In the genomic region with DNA sequence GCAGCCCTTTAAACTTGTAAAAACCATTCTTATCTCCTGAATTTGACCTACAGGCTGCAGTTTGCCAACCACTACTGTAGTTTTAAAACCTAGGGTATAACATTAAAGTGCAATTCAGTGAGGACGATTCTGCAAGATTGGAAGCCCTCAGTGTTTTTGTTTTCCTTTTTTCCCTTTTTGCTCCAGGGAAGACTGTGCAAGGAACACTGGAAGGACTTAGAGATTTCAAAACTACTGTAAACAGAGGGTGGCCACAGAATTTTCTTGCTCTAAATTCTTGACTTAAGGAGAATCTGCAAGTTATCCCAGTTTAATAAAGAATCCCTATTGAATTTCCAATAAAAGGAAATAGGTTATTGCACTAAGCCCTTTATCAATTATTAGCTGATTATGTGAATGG, we compare ENCODE assay signal across 10 cellular contexts.
"Had no signal": no experiment of that assay in that cellular context is flagged by ENCODE, and none has a peak within 500 bp of the region (broad histone marks: within the 10 kb centered on the region; RNA-seq: fewer than 3 reads in every experiment).

No MANE protein-coding gene starts in this region.

- H3K4me3 Mint-ChIP-seq: activated naive CD4-positive, alpha-beta T cell treated with anti-CD3 and anti-CD28 coated beads, Interleukin-2, amount 50 U/mL, for 24 hours; endodermal cell had no signal

- H3K36me3 ChIP-seq: prostate gland, right lobe of liver had no signal

- H3K9me3 ChIP-seq: body of pancreas, prostate gland, right lobe of liver had no signal

- H3K27ac Mint-ChIP-seq: endodermal cell had no signal

- DNase-seq: activated CD4-positive, alpha-beta T cell treated with anti-CD3 and anti-CD28 coated beads, Interleukin-2, amount 50 U/mL, for 4 hours; activated T-cell treated with anti-CD3 and anti-CD28 coated beads, Interleukin-2, amount 50 U/mL, for 1 hour; amniotic stem cell; body of pancreas; endodermal cell; head of caudate nucleus; right lobe of liver; stimulated activated CD4-positive, alpha-beta T cell treated with anti-CD3 and anti-CD28 coated beads, Interleukin-2, amount 100 ng/mL, for 24 hours had no signal

- H3K4me1 ChIP-seq: prostate gland had no signal

- H3K4me3 ChIP-seq: body of pancreas, prostate gland, right lobe of liver had no signal

- H3K27me3 Mint-ChIP-seq: activated naive CD4-positive, alpha-beta T cell treated with anti-CD3 and anti-CD28 coated beads, Interleukin-2, amount 50 U/mL, for 24 hours had no signal

- H3K27ac ChIP-seq: body of pancreas, prostate gland, right lobe of liver had no signal

- H3K27me3 ChIP-seq: body of pancreas, right lobe of liver had no signal

- H3K9me3 Mint-ChIP-seq: activated naive CD4-positive, alpha-beta T cell treated with anti-CD3 and anti-CD28 coated beads, Interleukin-2, amount 50 U/mL, for 24 hours; endodermal cell had no signal

- ATAC-seq: body of pancreas, right lobe of liver had no signal
